8 cellular contexts compared by ENCODE assay signal in the genomic region with DNA sequence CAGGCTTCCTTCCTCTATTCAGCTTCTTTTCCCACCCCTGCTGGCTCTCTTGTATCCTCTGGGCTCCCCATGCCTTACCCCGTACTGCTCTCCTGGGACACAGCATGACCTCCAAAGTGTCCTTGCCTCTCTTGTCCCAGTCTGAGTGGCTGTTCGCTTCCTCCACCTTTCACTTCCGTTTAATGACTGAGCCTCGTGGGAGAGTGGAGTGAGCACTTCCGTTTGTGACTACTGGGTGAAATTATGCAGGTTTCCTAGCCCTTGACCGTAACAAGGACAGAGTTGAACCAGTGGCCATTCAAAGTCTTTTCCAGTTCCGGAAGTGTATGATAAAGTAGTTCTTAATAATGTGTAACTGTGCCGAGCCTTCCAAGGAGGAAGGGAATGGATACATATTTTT.
DNase-seq lines count a peak whose midpoint lies in the region; ATAC-seq and TF ChIP-seq lines count a peak whose summit lies in the region.

No MANE protein-coding gene starts in this region.

- peak overlapping the region; percentile 51 for H3K4me3 Mint-ChIP-seq in activated T-helper 17 cell treated with anti-CD3 and anti-CD28 coated beads, Interleukin-2, amount 50 U/mL, for 72 hours
- no peak overlapping the region for H3K4me3 Mint-ChIP-seq in natural killer cell

- no peaks in the 10 kb centered on the region for H3K9me3 Mint-ChIP-seq in activated T-helper 17 cell treated with anti-CD3 and anti-CD28 coated beads, Interleukin-2, amount 50 U/mL, for 72 hours
- no peaks in the 10 kb centered on the region for H3K9me3 Mint-ChIP-seq in natural killer cell

- intact Hi-C loops in natural killer cell (cut with micrococcal nuclease) = no loop called here

- TF ChIP-seq CTCF in natural killer cell (IDR thresholded peaks at IDR 0.05) = no peak

- no peaks in the 10 kb centered on the region for H3K27me3 Mint-ChIP-seq in activated T-helper 17 cell treated with anti-CD3 and anti-CD28 coated beads, Interleukin-2, amount 50 U/mL, for 72 hours
- no peaks in the 10 kb centered on the region for H3K27me3 Mint-ChIP-seq in natural killer cell (ENCODE audit: low read depth in 2 of 2)

- no peaks in the 10 kb centered on the region for H3K36me3 Mint-ChIP-seq in activated T-helper 17 cell treated with anti-CD3 and anti-CD28 coated beads, Interleukin-2, amount 50 U/mL, for 72 hours (ENCODE audit: low read depth)
- H3K36me3 Mint-ChIP-seq in natural killer cell = no peaks in the 10 kb centered on the region

- peak; percentile 58 for ATAC-seq in GM19043 (IDR thresholded peaks at IDR 0.05; ENCODE audit: low read depth, unreplicated experiment)
- ATAC-seq in HG03045 (IDR thresholded peaks at IDR 0.05; ENCODE audit: unreplicated experiment) = peak; percentile 70
- ATAC-seq in activated T-helper 17 cell treated with anti-CD3 and anti-CD28 coated beads, Interleukin-2, amount 50 U/mL, for 72 hours (replicated peaks) = peak; percentile 81
- ATAC-seq in natural killer cell = peak in 1 of 3 donors; percentile 23

- DNase-seq in natural killer cell (no peak), AG08396 (ENCODE audit: low spot score) (no peak), mesenteric fat pad (ENCODE audit: low spot score) (no peak), HPDE6-E6E7 (ENCODE audit: extremely low spot score) (no peak)
- no peak for DNase-seq in NK-92 treated with Interleukin-12 subunit alpha and Interleukin-12 subunit beta, amount 100 ng/mL, for 24 hours (lab: John Stamatoyannopoulos, UW)

- H3K4me1 Mint-ChIP-seq in activated T-helper 17 cell treated with anti-CD3 and anti-CD28 coated beads, Interleukin-2, amount 50 U/mL, for 72 hours = peaks cover 39% of the 10 kb centered on the region
- H3K4me1 Mint-ChIP-seq in natural killer cell = peaks cover 78 to 85% of the 10 kb centered on the region in 2 donors

- peak overlapping the region; percentile 36 for H3K27ac Mint-ChIP-seq in activated T-helper 17 cell treated with anti-CD3 and anti-CD28 coated beads, Interleukin-2, amount 50 U/mL, for 72 hours
- peak overlapping the region; percentile 4 to 60 for H3K27ac Mint-ChIP-seq in natural killer cell
